ENCODE assay signal across 7 cellular contexts in the genomic region with DNA sequence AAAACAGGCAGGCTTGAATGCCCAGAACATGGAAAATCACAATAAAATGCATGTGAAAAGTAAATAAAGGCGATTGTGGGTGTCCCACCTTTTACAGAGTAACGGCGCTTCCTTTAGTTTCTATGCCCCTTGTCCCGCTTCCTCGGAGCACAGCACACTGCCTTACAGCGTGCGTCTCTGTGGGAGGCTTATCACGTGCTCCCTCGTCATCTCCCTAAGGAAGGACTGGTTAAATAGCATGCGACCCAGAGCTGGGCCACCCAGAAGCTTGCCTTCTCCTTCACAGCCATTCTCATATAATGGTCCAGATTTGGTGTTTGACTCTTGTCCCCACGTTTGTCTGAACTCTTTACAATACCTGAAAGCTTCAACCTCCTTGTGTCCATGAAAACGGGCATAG.
"Had no signal": no experiment of that assay in that cellular context is flagged by ENCODE, and none has a peak within 500 bp of the region (broad histone marks: within the 10 kb centered on the region; RNA-seq: fewer than 3 reads in every experiment).

No MANE protein-coding gene starts in this region.

- ATAC-seq: HepG2 had no signal

- H2AFZ ChIP-seq: GM23248 had no signal

- H3K4me3 Mint-ChIP-seq: H9, IgD-negative memory B cell had no signal

- DNase-seq: GM23248, H9, HCEC 1CT, KG1 had no signal

- H3K27ac Mint-ChIP-seq: IgD-negative memory B cell had no signal

- H3K9ac ChIP-seq: GM23248 had no signal

- H3K27me3 Mint-ChIP-seq: IgD-negative memory B cell had no signal

- H3K4me3 ChIP-seq: GM23248 had no signal

- H3K36me3 Mint-ChIP-seq: IgD-negative memory B cell had no signal

- H3K27ac ChIP-seq: GM23248, HL-60 had no signal

- FAIRE-seq: HepG2 had no signal
